26 cellular contexts compared by ENCODE assay signal in the genomic region with DNA sequence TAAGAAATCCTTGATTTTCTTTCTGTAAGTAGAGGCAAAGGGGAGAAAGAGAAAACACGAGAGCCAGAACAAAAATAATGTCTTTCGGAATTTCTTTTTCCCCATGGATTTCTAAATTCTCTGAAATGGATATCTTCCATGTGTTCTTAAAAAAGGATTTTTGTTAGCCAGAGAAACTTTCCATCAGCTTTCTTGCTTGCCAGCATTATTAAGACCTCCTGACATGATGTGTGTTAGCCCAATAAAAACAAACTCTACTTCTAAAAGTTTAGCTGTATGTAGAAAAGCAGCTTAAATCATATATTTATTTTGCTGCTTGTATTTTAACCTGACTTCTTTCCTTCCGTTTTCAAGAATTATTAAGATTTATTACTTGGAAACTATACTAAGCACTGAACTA.
DNase-seq lines count a peak whose midpoint lies in the region; TF ChIP-seq lines count a peak whose summit lies in the region.
"Had no signal": no experiment of that assay in that cellular context is flagged by ENCODE, and none has a peak within 500 bp of the region (broad histone marks: within the 10 kb centered on the region; RNA-seq: fewer than 3 reads in every experiment).

No MANE protein-coding gene starts in this region.

- peak overlapping the region; percentile 20 to 61 (median 39) for H3K27ac Mint-ChIP-seq in nephron
- H3K27ac Mint-ChIP-seq: CD4-positive, alpha-beta memory T cell had no signal

- H3K4me3 Mint-ChIP-seq in nephron = no peak overlapping the region
- H3K4me3 Mint-ChIP-seq: CD4-positive, alpha-beta memory T cell had no signal

- H3K27me3 Mint-ChIP-seq in nephron (ENCODE audit: low read depth) = peaks cover 4% of the 10 kb centered on the region

- no peak for DNase-seq in ascending aorta (ENCODE audit: low spot score in 2 of 2)
- peak; percentile 12 for DNase-seq in fibroblast of gingiva (ENCODE audit: low read depth)
- DNase-seq in tibial artery = no peak
- no peak for DNase-seq in Ammon's horn (ENCODE audit: low spot score)
- DNase-seq in NCI-H1930 (lab: John Stamatoyannopoulos, UW) = no peak
- no peak for DNase-seq in middle frontal gyrus (ENCODE audit: extremely low spot score, low spot score)
- DNase-seq: AML-193; C1 segment of cervical spinal cord; Caco-2; CD4-positive, alpha-beta memory T cell; DMS79; EL; GDM1; IMR-90; KG1; MM.1S; NCI-H1694; NCI-H2081; NCI-H2227 treated with DMSO at 0.1 percent for 48 hours; NCI-H526 treated with DMSO at 0.1 percent for 48 hours; RPMI8226; SIG-M5 had no signal

- intact Hi-C loops in ascending aorta (cut with DNase I) = no loop called here
- intact Hi-C loops in tibial artery (cut with DNase I; ENCODE audit: low total_unique reads) = no loop called here

- TF ChIP-seq CTCF in ascending aorta (IDR thresholded peaks at IDR 0.05) (no peak), nephron (IDR thresholded peaks at IDR 0.05; ENCODE audit: unreplicated experiment in 3 of 3) (no peak), tibial artery (IDR thresholded peaks at IDR 0.05) (no peak)

- no peaks in the 10 kb centered on the region for H3K9me3 ChIP-seq in ascending aorta
- no peaks in the 10 kb centered on the region for H3K9me3 ChIP-seq in tibial artery
- H3K9me3 ChIP-seq: A549, Caco-2 had no signal

- H3K36me3 Mint-ChIP-seq in nephron (ENCODE audit: low read depth) = no peaks in the 10 kb centered on the region
- H3K36me3 Mint-ChIP-seq: CD4-positive, alpha-beta memory T cell had no signal

- H3K27me3 ChIP-seq in ascending aorta (no peaks in the 10 kb centered on the region), tibial artery (no peaks in the 10 kb centered on the region)

- H3K4me1 Mint-ChIP-seq in nephron = peaks cover 17% of the 10 kb centered on the region
- H3K4me1 Mint-ChIP-seq: CD4-positive, alpha-beta memory T cell had no signal

- peaks cover 0 to 6% of the 10 kb centered on the region in 2 donors for H3K4me1 ChIP-seq in ascending aorta
- H3K4me1 ChIP-seq in tibial artery = peaks cover 0 to 18% (median 0%) of the 10 kb centered on the region in 4 donors
- H3K4me1 ChIP-seq: A549, Caco-2 had no signal

- H3K27ac ChIP-seq in ascending aorta (peak overlapping the region; percentile 55), tibial artery (peak overlapping the region; percentile 24 to 41)
- H3K27ac ChIP-seq: A549, SK-N-MC had no signal

- H3K4me3 ChIP-seq in ascending aorta (peak overlapping the region in 1 of 2 donors; percentile 33), tibial artery (no peak overlapping the region)
- H3K4me3 ChIP-seq: A549, GM12878, SK-N-MC had no signal

- H3K9me3 Mint-ChIP-seq in nephron = peaks cover 8% of the 10 kb centered on the region

- no peaks in the 10 kb centered on the region for H3K36me3 ChIP-seq in ascending aorta
- no peaks in the 10 kb centered on the region for H3K36me3 ChIP-seq in tibial artery
